ENCODE assay signal across 39 cellular contexts in the genomic region with DNA sequence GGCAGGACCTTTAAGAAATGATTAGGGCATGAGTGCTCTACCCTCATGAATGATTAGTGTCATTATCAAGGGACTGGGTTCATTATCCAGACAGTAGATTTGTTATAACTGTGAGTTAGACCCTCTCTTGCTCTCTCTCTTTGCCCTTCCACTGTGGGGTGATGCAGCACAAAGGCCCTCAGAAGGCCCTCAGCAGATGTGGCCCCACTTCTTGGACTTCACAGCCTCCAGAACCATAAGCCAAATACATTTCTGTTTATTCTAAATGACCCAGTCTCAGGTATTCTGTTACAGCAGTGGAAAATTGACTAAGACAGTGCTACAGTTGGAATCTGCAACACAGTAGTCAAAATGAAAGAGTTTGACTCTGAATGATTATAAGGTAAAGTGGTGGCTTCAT.
"Had no signal": no experiment of that assay in that cellular context is flagged by ENCODE, and none has a peak within 500 bp of the region (broad histone marks: within the 10 kb centered on the region; RNA-seq: fewer than 3 reads in every experiment).

No MANE protein-coding gene starts in this region.

- H3K36me3 Mint-ChIP-seq: activated naive CD4-positive, alpha-beta T cell treated with anti-CD3 and anti-CD28 coated beads, Interleukin-2, amount 10 ng/mL, durations not matched to agents 7 days and 5 days; activated naive CD4-positive, alpha-beta T cell treated with anti-CD3 and anti-CD28 coated beads, Interleukin-2, amount 50 U/mL, for 24 hours; activated naive CD4-positive, alpha-beta T cell treated with anti-CD3 and anti-CD28 coated beads, Interleukin-2, amount 50 U/mL, for 72 hours; activated naive CD8-positive, alpha-beta T cell treated with anti-CD3 and anti-CD28 coated beads, Interleukin-2, amount 10 ng/mL, durations not matched to agents 7 days and 5 days; brain had no signal

- FAIRE-seq: astrocyte, bronchial epithelial cell had no signal

- H3K36me3 ChIP-seq: adrenal gland, ascending aorta, brain microvascular endothelial cell, breast epithelium, cardiac muscle cell had no signal

- H3K4me1 Mint-ChIP-seq: activated naive CD4-positive, alpha-beta T cell treated with anti-CD3 and anti-CD28 coated beads, Interleukin-2, amount 50 U/mL, for 24 hours; activated naive CD8-positive, alpha-beta T cell treated with anti-CD3 and anti-CD28 coated beads, Interleukin-2, amount 50 U/mL, for 24 hours; activated T-helper 17 cell treated with anti-CD3 and anti-CD28 coated beads, Interleukin-2, amount 50 U/mL, for 72 hours; brain had no signal

- ATAC-seq: activated naive CD4-positive, alpha-beta T cell treated with anti-CD3 and anti-CD28 coated beads, Interleukin-2, amount 50 U/mL, for 72 hours; activated naive CD8-positive, alpha-beta T cell treated with anti-CD3 and anti-CD28 coated beads, Interleukin-2, amount 50 U/mL, for 24 hours; activated T-cell treated with anti-CD3 and anti-CD28 coated beads, Interleukin-2, amount 50 U/mL, for 4 hours; activated T-cell treated with anti-CD3 and anti-CD28 coated beads, Interleukin-2, amount 50 U/mL, for 72 hours; activated T-helper 17 cell treated with anti-CD3 and anti-CD28 coated beads, Interleukin-2, amount 50 U/mL, for 72 hours; body of pancreas had no signal

- H3K9me3 ChIP-seq: adrenal gland, ascending aorta, body of pancreas, breast epithelium had no signal

- H3K27ac ChIP-seq: adrenal gland, ascending aorta, body of pancreas, brain microvascular endothelial cell, breast epithelium, cardiac muscle cell had no signal

- H3K4me3 Mint-ChIP-seq: activated naive CD4-positive, alpha-beta T cell treated with anti-CD3 and anti-CD28 coated beads for 36 hours; activated naive CD4-positive, alpha-beta T cell treated with anti-CD3 and anti-CD28 coated beads, Interleukin-2, amount 10 ng/mL, durations not matched to agents 7 days and 5 days; activated naive CD4-positive, alpha-beta T cell treated with anti-CD3 and anti-CD28 coated beads, Interleukin-2, amount 50 U/mL, for 24 hours; activated naive CD8-positive, alpha-beta T cell; activated naive CD8-positive, alpha-beta T cell treated with anti-CD3 and anti-CD28 coated beads for 36 hours; activated naive CD8-positive, alpha-beta T cell treated with anti-CD3 and anti-CD28 coated beads, Interleukin-2, amount 10 ng/mL, durations not matched to agents 7 days and 5 days; activated naive CD8-positive, alpha-beta T cell treated with anti-CD3 and anti-CD28 coated beads, Interleukin-2, amount 50 U/mL, for 24 hours; activated T-cell treated with anti-CD3 and anti-CD28 coated beads, Interleukin-2, amount 50 U/mL, for 24 hours; activated T-cell treated with anti-CD3 and anti-CD28 coated beads, Interleukin-2, amount 50 U/mL, for 4 hours; activated T-cell treated with anti-CD3 and anti-CD28 coated beads, Interleukin-2, amount 50 U/mL, for 72 hours; activated T-helper 1 cell treated with anti-CD3 and anti-CD28 coated beads, Interleukin-12 subunit alpha, Interleukin-12 subunit beta, Interleukin-2, Interleukin-4 antibody, amounts not matched to agents 30 ng/mL and 10 ng/mL and 1 ng/mL, durations not matched to agents 14 hours and 24 hours and 36 hours; activated T-helper 17 cell treated with anti-CD3 and anti-CD28 coated beads, Interleukin-2, amount 50 U/mL, for 72 hours; brain; central memory CD8-positive, alpha-beta T cell had no signal

- DNase-seq: activated effector memory CD4-positive, alpha-beta T cell treated with anti-CD3 and anti-CD28 coated beads, Interleukin-2, amount 50 U/mL, for 16 hours; activated effector memory CD4-positive, alpha-beta T cell treated with Interleukin-2 at 50 U/mL for 16 hours; activated gamma-delta T cell; activated gamma-delta T cell treated with Interleukin-2 at 50 U/mL for 16 hours; activated naive CD4-positive, alpha-beta T cell; activated naive CD4-positive, alpha-beta T cell treated with anti-CD3 and anti-CD28 coated beads for 36 hours; activated naive CD4-positive, alpha-beta T cell treated with anti-CD3 and anti-CD28 coated beads, Interleukin-2, amount 10 ng/mL, durations not matched to agents 7 days and 5 days; activated naive CD4-positive, alpha-beta T cell treated with anti-CD3 and anti-CD28 coated beads, Interleukin-2, amount 50 U/mL, for 16 hours; activated naive CD4-positive, alpha-beta T cell treated with Interleukin-2 at 50 U/mL for 16 hours; activated naive CD8-positive, alpha-beta T cell treated with anti-CD3 and anti-CD28 coated beads for 36 hours; activated naive CD8-positive, alpha-beta T cell treated with anti-CD3 and anti-CD28 coated beads, Interleukin-2, amount 10 ng/mL, durations not matched to agents 7 days and 5 days; activated naive CD8-positive, alpha-beta T cell treated with anti-CD3 and anti-CD28 coated beads, Interleukin-2, amount 50 U/mL, for 24 hours; activated T-cell treated with anti-CD3 and anti-CD28 coated beads, Interleukin-2, amount 50 U/mL, for 1 hour; activated T-cell treated with anti-CD3 and anti-CD28 coated beads, Interleukin-2, amount 50 U/mL, for 24 hours; activated T-cell treated with anti-CD3 and anti-CD28 coated beads, Interleukin-2, amount 50 U/mL, for 4 hours; activated T-cell treated with anti-CD3 and anti-CD28 coated beads, Interleukin-2, amount 50 U/mL, for 48 hours; activated T-cell treated with anti-CD3 and anti-CD28 coated beads, Interleukin-2, amount 50 U/mL, for 72 hours; adrenal gland; amniotic stem cell; anterior cingulate cortex; aorta; body of pancreas; brain microvascular endothelial cell; caudate nucleus; central memory CD4-positive, alpha-beta T cell; cerebellar nuclear complex had no signal

- H3K27ac Mint-ChIP-seq: activated naive CD4-positive, alpha-beta T cell treated with anti-CD3 and anti-CD28 coated beads for 36 hours; activated naive CD4-positive, alpha-beta T cell treated with anti-CD3 and anti-CD28 coated beads, Interleukin-2, amount 10 ng/mL, durations not matched to agents 7 days and 5 days; activated naive CD4-positive, alpha-beta T cell treated with anti-CD3 and anti-CD28 coated beads, Interleukin-2, amount 50 U/mL, for 24 hours; activated naive CD4-positive, alpha-beta T cell treated with anti-CD3 and anti-CD28 coated beads, Interleukin-2, amount 50 U/mL, for 72 hours; activated naive CD8-positive, alpha-beta T cell; activated naive CD8-positive, alpha-beta T cell treated with anti-CD3 and anti-CD28 coated beads for 36 hours; activated naive CD8-positive, alpha-beta T cell treated with anti-CD3 and anti-CD28 coated beads, Interleukin-2, amount 10 ng/mL, durations not matched to agents 7 days and 5 days; activated naive CD8-positive, alpha-beta T cell treated with anti-CD3 and anti-CD28 coated beads, Interleukin-2, amount 50 U/mL, for 24 hours; activated T-cell treated with anti-CD3 and anti-CD28 coated beads, Interleukin-2, amount 50 U/mL, for 24 hours; activated T-cell treated with anti-CD3 and anti-CD28 coated beads, Interleukin-2, amount 50 U/mL, for 72 hours; activated T-helper 1 cell treated with anti-CD3 and anti-CD28 coated beads, Interleukin-12 subunit alpha, Interleukin-12 subunit beta, Interleukin-2, Interleukin-4 antibody, amounts not matched to agents 30 ng/mL and 10 ng/mL and 1 ng/mL, durations not matched to agents 14 hours and 24 hours and 36 hours; activated T-helper 17 cell treated with anti-CD3 and anti-CD28 coated beads, Interleukin-2, amount 50 U/mL, for 72 hours; activated T-helper 2 cell treated with anti-CD3 and anti-CD28 coated beads, Interferon-gamma antibody, Interleukin-2, Interleukin-4, amounts not matched to agents 10 μg/mL and 5 μg/mL and 100 μg/mL, durations not matched to agents 14 hours and 24 hours and 36 hours; brain had no signal

- H3K27me3 Mint-ChIP-seq: activated naive CD8-positive, alpha-beta T cell; central memory CD8-positive, alpha-beta T cell had no signal

- H3K27me3 ChIP-seq: adrenal gland, ascending aorta, body of pancreas, brain microvascular endothelial cell, breast epithelium, cardiac muscle cell had no signal

- H3K4me3 ChIP-seq: adrenal gland, ascending aorta, body of pancreas, breast epithelium, cardiac muscle cell had no signal

- H3K9me3 Mint-ChIP-seq: activated naive CD4-positive, alpha-beta T cell treated with anti-CD3 and anti-CD28 coated beads for 36 hours; activated naive CD4-positive, alpha-beta T cell treated with anti-CD3 and anti-CD28 coated beads, Interleukin-2, amount 10 ng/mL, durations not matched to agents 7 days and 5 days; activated naive CD4-positive, alpha-beta T cell treated with anti-CD3 and anti-CD28 coated beads, Interleukin-2, amount 50 U/mL, for 24 hours; activated naive CD4-positive, alpha-beta T cell treated with anti-CD3 and anti-CD28 coated beads, Interleukin-2, amount 50 U/mL, for 72 hours; activated naive CD8-positive, alpha-beta T cell treated with anti-CD3 and anti-CD28 coated beads, Interleukin-2, amount 50 U/mL, for 24 hours; activated T-cell treated with anti-CD3 and anti-CD28 coated beads, Interleukin-2, amount 50 U/mL, for 24 hours; activated T-cell treated with anti-CD3 and anti-CD28 coated beads, Interleukin-2, amount 50 U/mL, for 4 hours; activated T-cell treated with anti-CD3 and anti-CD28 coated beads, Interleukin-2, amount 50 U/mL, for 72 hours; activated T-helper 1 cell treated with anti-CD3 and anti-CD28 coated beads, Interleukin-12 subunit alpha, Interleukin-12 subunit beta, Interleukin-2, Interleukin-4 antibody, amounts not matched to agents 30 ng/mL and 10 ng/mL and 1 ng/mL, durations not matched to agents 14 hours and 24 hours and 36 hours; activated T-helper 17 cell treated with anti-CD3 and anti-CD28 coated beads, Interleukin-2, amount 50 U/mL, for 72 hours; activated T-helper 2 cell treated with anti-CD3 and anti-CD28 coated beads, Interferon-gamma antibody, Interleukin-2, Interleukin-4, amounts not matched to agents 10 μg/mL and 5 μg/mL and 100 μg/mL, durations not matched to agents 14 hours and 24 hours and 36 hours; central memory CD8-positive, alpha-beta T cell had no signal

- H3K4me1 ChIP-seq: adrenal gland, body of pancreas, breast epithelium had no signal
